29 cellular contexts compared by ENCODE assay signal in genomic region chr15:45628136-45628535, GRCh38.
"Had no signal": no experiment of that assay in that cellular context is flagged by ENCODE, and none has a peak within 500 bp of the region (broad histone marks: within the 10 kb centered on the region; RNA-seq: fewer than 3 reads in every experiment).

No MANE protein-coding gene starts in this region.

- H3K27me3 ChIP-seq: colonic mucosa, dorsolateral prefrontal cortex, esophagus muscularis mucosa, esophagus squamous epithelium, foreskin keratinocyte, gastrocnemius medialis, gastroesophageal sphincter, heart left ventricle, heart right ventricle had no signal

- DNase-seq: colonic mucosa; cortex of kidney; dermis blood vessel endothelial cell; dorsolateral prefrontal cortex; effector CD4-positive, alpha-beta T cell; effector CD8-positive, alpha-beta T cell; effector memory CD4-positive, alpha-beta T cell; effector memory CD8-positive, alpha-beta T cell; endodermal cell; erythroblast; esophagus squamous epithelium; foreskin fibroblast; foreskin keratinocyte; foreskin melanocyte; gastrocnemius medialis; glutamatergic neuron; head of caudate nucleus; heart left ventricle; heart right ventricle had no signal

- FAIRE-seq: colon, endometrium, endothelial cell of umbilical vein, frontal cortex had no signal

- H3K9me3 ChIP-seq: colonic mucosa, gastrocnemius medialis had no signal

- H3K4me3 Mint-ChIP-seq: dendritic cell treated with granulocyte-macrophage colony-stimulating factor and Interleukin-4, amounts not matched to agents 40 ng/mL and 50 ng/mL, for 4 days; effector memory CD8-positive, alpha-beta T cell; endodermal cell had no signal

- H3K27ac ChIP-seq: colonic mucosa, coronary artery, dorsolateral prefrontal cortex, epithelial cell of prostate, esophagus muscularis mucosa, esophagus squamous epithelium, foreskin keratinocyte, gastrocnemius medialis, gastroesophageal sphincter, heart left ventricle, heart right ventricle had no signal

- H3K4me1 Mint-ChIP-seq: endodermal cell had no signal

- H3K27ac Mint-ChIP-seq: dendritic cell treated with granulocyte-macrophage colony-stimulating factor and Interleukin-4, amounts not matched to agents 40 ng/mL and 50 ng/mL, for 4 days; effector memory CD8-positive, alpha-beta T cell; endodermal cell had no signal

- H3K4me1 ChIP-seq: colonic mucosa, gastrocnemius medialis had no signal

- H3K27me3 Mint-ChIP-seq: dendritic cell treated with granulocyte-macrophage colony-stimulating factor and Interleukin-4, amounts not matched to agents 40 ng/mL and 50 ng/mL, for 4 days; effector memory CD8-positive, alpha-beta T cell had no signal

- H3K4me3 ChIP-seq: colonic mucosa, coronary artery, dorsolateral prefrontal cortex, esophagus muscularis mucosa, esophagus squamous epithelium, gastrocnemius medialis, gastroesophageal sphincter, heart left ventricle, heart right ventricle had no signal

- H3K36me3 ChIP-seq: colonic mucosa, esophagus muscularis mucosa, esophagus squamous epithelium, gastrocnemius medialis, gastroesophageal sphincter, heart left ventricle, heart right ventricle had no signal

- ATAC-seq: effector memory CD8-positive, alpha-beta T cell; esophagus mucosa; foreskin keratinocyte; gastrocnemius medialis; gastroesophageal sphincter; heart left ventricle; heart right ventricle had no signal

- H3K9me3 Mint-ChIP-seq: effector memory CD8-positive, alpha-beta T cell had no signal
